In genomic region chr11:130322126-130322525, GRCh38 we compare ENCODE assay signal across 32 cellular contexts.
"Had no signal": no experiment of that assay in that cellular context is flagged by ENCODE, and none has a peak within 500 bp of the region (broad histone marks: within the 10 kb centered on the region; RNA-seq: fewer than 3 reads in every experiment).

No MANE protein-coding gene starts in this region.

- H3K4me1 Mint-ChIP-seq: activated naive CD4-positive, alpha-beta T cell treated with anti-CD3 and anti-CD28 coated beads, Interleukin-2, amount 10 ng/mL, durations not matched to agents 7 days and 5 days; T-cell; T-helper 17 cell had no signal

- ATAC-seq: activated CD8-positive, alpha-beta memory T cell treated with anti-CD3 and anti-CD28 coated beads, Interleukin-2, amount 10 ng/mL, durations not matched to agents 7 days and 5 days; PC-3; Right ventricle myocardium inferior; SK-N-SH treated with all-trans-retinoic acid at 6 μM for 48 hours; T-cell; T-helper 17 cell had no signal

- H3K27me3 Mint-ChIP-seq: activated CD4-positive, alpha-beta memory T cell treated with anti-CD3 and anti-CD28 coated beads, Interleukin-2, amount 10 ng/mL, durations not matched to agents 7 days and 5 days; activated CD8-positive, alpha-beta memory T cell treated with anti-CD3 and anti-CD28 coated beads, Interleukin-2, amount 10 ng/mL, durations not matched to agents 7 days and 5 days; activated naive CD8-positive, alpha-beta T cell; T-cell; T-helper 17 cell had no signal

- FAIRE-seq: RCC 7860 had no signal

- H3K27ac Mint-ChIP-seq: activated CD4-positive, alpha-beta memory T cell treated with anti-CD3 and anti-CD28 coated beads, Interleukin-2, amount 10 ng/mL, durations not matched to agents 7 days and 5 days; activated CD8-positive, alpha-beta memory T cell treated with anti-CD3 and anti-CD28 coated beads, Interleukin-2, amount 10 ng/mL, durations not matched to agents 7 days and 5 days; activated naive CD4-positive, alpha-beta T cell treated with anti-CD3 and anti-CD28 coated beads, Interleukin-2, amount 10 ng/mL, durations not matched to agents 7 days and 5 days; activated naive CD8-positive, alpha-beta T cell; T-cell; T-helper 17 cell had no signal

- H3K4me3 Mint-ChIP-seq: activated CD4-positive, alpha-beta memory T cell treated with anti-CD3 and anti-CD28 coated beads, Interleukin-2, amount 10 ng/mL, durations not matched to agents 7 days and 5 days; activated CD8-positive, alpha-beta memory T cell treated with anti-CD3 and anti-CD28 coated beads, Interleukin-2, amount 10 ng/mL, durations not matched to agents 7 days and 5 days; activated naive CD4-positive, alpha-beta T cell treated with anti-CD3 and anti-CD28 coated beads, Interleukin-2, amount 10 ng/mL, durations not matched to agents 7 days and 5 days; activated naive CD8-positive, alpha-beta T cell; T-cell; T-helper 17 cell had no signal

- H3K27ac ChIP-seq: RWPE1, VCaP had no signal

- DNase-seq: activated CD4-positive, alpha-beta memory T cell treated with anti-CD3 and anti-CD28 coated beads, Interleukin-2, amount 10 ng/mL, durations not matched to agents 7 days and 5 days; activated CD4-positive, alpha-beta T cell treated with anti-CD3 and anti-CD28 coated beads for 1 hour; activated CD4-positive, alpha-beta T cell treated with anti-CD3 and anti-CD28 coated beads for 48 hours; activated CD4-positive, CD25-positive, alpha-beta regulatory T cell; activated CD8-positive, alpha-beta memory T cell treated with anti-CD3 and anti-CD28 coated beads for 24 hours; activated CD8-positive, alpha-beta memory T cell treated with anti-CD3 and anti-CD28 coated beads, Interleukin-2, amount 10 ng/mL, durations not matched to agents 7 days and 5 days; activated CD8-positive, alpha-beta memory T cell treated with anti-CD3 and anti-CD28 coated beads, Interleukin-2, amount 50 U/mL, for 48 hours; activated effector memory CD4-positive, alpha-beta T cell treated with Interleukin-2 at 50 U/mL for 16 hours; activated naive CD4-positive, alpha-beta T cell treated with anti-CD3 and anti-CD28 coated beads, Interleukin-2, amount 10 ng/mL, durations not matched to agents 7 days and 5 days; activated T-cell treated with anti-CD3 and anti-CD28 coated beads, Interleukin-2, amount 50 U/mL, for 48 hours; amniotic stem cell; aorta; NCI-H1092 treated with DMSO at 0.1 percent for 48 hours; NCI-H1417; NCI-H146; NCI-H187; NCI-H2029 treated with DMSO at 0.1 percent for 48 hours; NCI-H2107; NCI-H2171; NCI-H446; NCI-H510A treated with DMSO at 0.1 percent for 48 hours; NCI-H526 treated with DMSO at 0.1 percent for 48 hours; PC-3; SIG-M5; T-cell; T-helper 17 cell had no signal
